Comparison of ENCODE assay signal across 8 cellular contexts in genomic region chr15:58070801-58071418, GRCh38. TPM values are rescaled to one million over a fixed set of nuclear protein-coding genes. Genes with fewer than 3 reads are reported as not detected.
A peak's percentile ranks its signal among the peaks of the same experiment; 100 is the strongest.
DNase-seq lines count a peak whose midpoint lies in the region; ATAC-seq, FAIRE-seq and TF ChIP-seq lines count a peak whose summit lies in the region.

No MANE protein-coding gene starts in this region.

- H3K4me3 ChIP-seq in RWPE2 (ENCODE audit: severe bottlenecking), result no peak overlapping the region
- H3K4me3 ChIP-seq in bronchial epithelial cell (ENCODE audit: low read depth, low read length), result no peak overlapping the region

- DNase-seq in DMS114 treated with DMSO at 0.1 percent for 48 hours (lab: John Stamatoyannopoulos, UW; ENCODE audit: unreplicated experiment) (peak; percentile 52), HuH-7.5 (ENCODE audit: low spot score) (peak; percentile 23), RWPE2 (ENCODE audit: low spot score) (no peak), bronchial epithelial cell (ENCODE audit: low read depth) (peak; percentile 44), left kidney (ENCODE audit: low read depth, low spot score) (peak; percentile 87)
- peak; percentile 26 to 35 for DNase-seq in stimulated activated CD4-positive, alpha-beta T cell treated with anti-CD3 and anti-CD28 coated beads, Interleukin-4, amount 100 ng/mL, for 48 hours (ENCODE audit: low read depth in 2 of 2)

- H3K27me3 ChIP-seq in RWPE2 (ENCODE audit: insufficient read depth, poor library complexity, severe bottlenecking), result no peaks in the 10 kb centered on the region
- peaks cover 2% of the 10 kb centered on the region for H3K27me3 ChIP-seq in bronchial epithelial cell (ENCODE audit: control insufficient read depth, insufficient read depth, low read length)

- ATAC-seq in RWPE2 (ENCODE audit: low read depth) (no peak), GM21723 (IDR thresholded peaks at IDR 0.05; ENCODE audit: unreplicated experiment) (no peak), GM19397 (IDR thresholded peaks at IDR 0.05; ENCODE audit: unreplicated experiment) (no peak)

- TF ChIP-seq CTCF in RWPE2 (IDR thresholded peaks at IDR 0.05; ENCODE audit: poor library complexity, severe bottlenecking) (peak; percentile 100), bronchial epithelial cell (IDR thresholded peaks at IDR 0.05; ENCODE audit: insufficient read depth, low read length, severe bottlenecking) (peak; percentile 80)

- no peaks in the 10 kb centered on the region for H3K4me1 ChIP-seq in RWPE2 (ENCODE audit: insufficient read depth, poor library complexity, severe bottlenecking)

- H3K36me3 ChIP-seq in RWPE2 (ENCODE audit: low read depth) (no peaks in the 10 kb centered on the region), bronchial epithelial cell (ENCODE audit: control insufficient read depth, insufficient read depth, low read length) (no peaks in the 10 kb centered on the region)

- no peak for FAIRE-seq in bronchial epithelial cell (lab: Jason Lieb, UNC)

- no peak overlapping the region for H3K27ac ChIP-seq in RWPE2 (ENCODE audit: poor library complexity, severe bottlenecking)

- H3K9me3 ChIP-seq in RWPE2 (ENCODE audit: severe bottlenecking), result no peaks in the 10 kb centered on the region

RNA-seq across cellular contexts. Expression of gene ALDH1A2, which starts 5.4 kb away (rescaled TPM):
- 0.79 and 1.9 TPM in 2 replicates for total RNA-seq in bronchial epithelial cell
